In genomic region chr3:187808466-187809291, GRCh38 we compare ENCODE assay signal across 14 cellular contexts.
DNase-seq lines count a peak whose midpoint lies in the region; ATAC-seq, FAIRE-seq and TF ChIP-seq lines count a peak whose summit lies in the region.
"Had no signal": no experiment of that assay in that cellular context is flagged by ENCODE, and none has a peak within 500 bp of the region (broad histone marks: within the 10 kb centered on the region; RNA-seq: fewer than 3 reads in every experiment).

No MANE protein-coding gene starts in this region.

- CTCF ChIA-PET in Caco-2 (lab: Charles Lee) = interaction anchor here (0.6 to 1.6 kb wide), 9 partner anchors 9 to 866 kb away, joined by 3 to 14 read pairs (median 4); no protein-coding TSS in a partner anchor

- intact Hi-C loops in Caco-2 (cut with micrococcal nuclease; ENCODE audit: unreplicated experiment) = loop anchor here (1.0 to 5.0 kb wide), 6 partner anchors 18 to 939 kb away; no protein-coding TSS in a partner anchor
- intact Hi-C loops in head of caudate nucleus (cut with DNase I) = no loop called here

- POLR2A ChIA-PET in Caco-2 (lab: Charles Lee) = interaction anchor here (0.9 to 2.3 kb wide), 3 partner anchors 11 to 69 kb away, joined by 3 to 12 read pairs (median 10); partner anchors contain the start of gene BCL6

- no peak for ATAC-seq in HG02642 (IDR thresholded peaks at IDR 0.05; ENCODE audit: poor library complexity, unreplicated experiment)

- peak overlapping the region; percentile 59 to 65 for H3K27ac ChIP-seq in mucosa of rectum (ENCODE audit: low read depth in 2 of 2, low read length in 2 of 2)
- H3K27ac ChIP-seq: esophagus muscularis mucosa, HL-60 had no signal

- H3K4me3 Mint-ChIP-seq in Caco-2 (ENCODE audit: unreplicated experiment) = peak overlapping the region; percentile 45

- no peak overlapping the region for H3K9ac ChIP-seq in mucosa of rectum (ENCODE audit: low read depth in 1 of 2, low read length in 2 of 2)

- H3K36me3 ChIP-seq in Caco-2 (ENCODE audit: control insufficient read depth, insufficient read depth, low read length) (no peaks in the 10 kb centered on the region), bronchial epithelial cell (ENCODE audit: control insufficient read depth, insufficient read depth, low read length) (no peaks in the 10 kb centered on the region), mucosa of rectum (ENCODE audit: control insufficient read depth in 2 of 2, insufficient read depth in 2 of 2, low read length in 2 of 2) (no peaks in the 10 kb centered on the region)
- H3K36me3 ChIP-seq: esophagus muscularis mucosa had no signal

- TF ChIP-seq POLR2A in H54 (IDR thresholded peaks at IDR 0.05; ENCODE audit: low read depth, low read length) = no peak

- H3K4me1 ChIP-seq in Caco-2 (peaks cover 52% of the 10 kb centered on the region), mucosa of rectum (ENCODE audit: control insufficient read depth in 2 of 2, insufficient read depth in 2 of 2, low read length in 2 of 2) (peaks cover 7 to 12% of the 10 kb centered on the region in 2 donors)

- 0 out of 2 replicates have a peak overlapping the region, but pooled peaks have one; percentile 8 for H3K4me3 ChIP-seq in Caco-2 (ENCODE audit: low read depth, low read length)
- H3K4me3 ChIP-seq in bronchial epithelial cell (ENCODE audit: low read depth, low read length) = no peak overlapping the region
- peak overlapping the region; percentile 39 to 41 for H3K4me3 ChIP-seq in mucosa of rectum (ENCODE audit: low read length in 2 of 2)
- H3K4me3 ChIP-seq: esophagus muscularis mucosa had no signal

- BruUV-seq in Caco-2 (replicated peaks; lab: Mats Ljungman, UMichigan) = TSS peak; percentile 95

- peaks cover 13% of the 10 kb centered on the region for H3K36me3 Mint-ChIP-seq in Caco-2 (ENCODE audit: insufficient read depth, unreplicated experiment)

- FAIRE-seq in bronchial epithelial cell (lab: Jason Lieb, UNC) = no peak
- no peak for FAIRE-seq in H54 (lab: Jason Lieb, UNC)

- H3K9me3 ChIP-seq in Caco-2 = no peaks in the 10 kb centered on the region
- H3K9me3 ChIP-seq in mucosa of rectum (ENCODE audit: control insufficient read depth in 2 of 2, low read length in 2 of 2) = no peaks in the 10 kb centered on the region
- H3K9me3 ChIP-seq: esophagus muscularis mucosa had no signal

- DNase-seq in Caco-2 (peak; percentile 85 to 90), NCI-H2196 treated with DMSO at 0.1 percent for 48 hours (lab: John Stamatoyannopoulos, UW; ENCODE audit: unreplicated experiment) (peak; percentile 65), bronchial epithelial cell (ENCODE audit: low read depth) (peak; percentile 90), amygdala (lab: John Stamatoyannopoulos, UW) (no peak), head of caudate nucleus (no peak), H54 (ENCODE audit: insufficient read length, low spot score) (no peak)
- DNase-seq: activated naive CD4-positive, alpha-beta T cell; HCEC 1CT; NCI-H2029 treated with DMSO at 0.1 percent for 48 hours; T1000 had no signal

- peaks cover 10% of the 10 kb centered on the region for H3K9me3 Mint-ChIP-seq in Caco-2 (ENCODE audit: unreplicated experiment)

- H3K4me1 Mint-ChIP-seq in Caco-2 (ENCODE audit: low read depth, unreplicated experiment) = peaks cover 35% of the 10 kb centered on the region

- no peaks in the 10 kb centered on the region for H3K27me3 ChIP-seq in Caco-2 (replicated peaks; ENCODE audit: control insufficient read depth, insufficient read depth, low read length)
- no peaks in the 10 kb centered on the region for H3K27me3 ChIP-seq in bronchial epithelial cell (ENCODE audit: control insufficient read depth, insufficient read depth, low read length)
- no peaks in the 10 kb centered on the region for H3K27me3 ChIP-seq in mucosa of rectum (ENCODE audit: control insufficient read depth in 2 of 2, insufficient read depth in 2 of 2, low read length in 2 of 2)
- H3K27me3 ChIP-seq: esophagus muscularis mucosa had no signal

- no peaks in the 10 kb centered on the region for H3K27me3 Mint-ChIP-seq in Caco-2 (ENCODE audit: insufficient read depth, unreplicated experiment)

- TF ChIP-seq CTCF in Caco-2 (IDR thresholded peaks at IDR 0.05; ENCODE audit: insufficient read depth in 1 of 2, low read depth in 1 of 2, low read length in 1 of 2, severe bottlenecking in 1 of 2, unreplicated experiment in 1 of 2) (peak in 1 of 2 experiments; percentile 12), bronchial epithelial cell (IDR thresholded peaks at IDR 0.05; ENCODE audit: insufficient read depth, low read length, severe bottlenecking) (no peak)

- H3K27ac Mint-ChIP-seq in Caco-2 (ENCODE audit: unreplicated experiment) = peak overlapping the region; percentile 81

Comparison
In these comparisons a context has a peak if more than half of its experiments do, and no peak if none do; other contexts are left out.
1. DNase-seq: peak in Caco-2 (2 of 2), NCI-H2196 treated with DMSO at 0.1 percent for 48 hours (single experiment) and bronchial epithelial cell (single experiment); none in amygdala (0 of 56), head of caudate nucleus (0 of 42) and H54 (single experiment).